Comparison of ENCODE assay signal across 1 cellular context in the genomic region with DNA sequence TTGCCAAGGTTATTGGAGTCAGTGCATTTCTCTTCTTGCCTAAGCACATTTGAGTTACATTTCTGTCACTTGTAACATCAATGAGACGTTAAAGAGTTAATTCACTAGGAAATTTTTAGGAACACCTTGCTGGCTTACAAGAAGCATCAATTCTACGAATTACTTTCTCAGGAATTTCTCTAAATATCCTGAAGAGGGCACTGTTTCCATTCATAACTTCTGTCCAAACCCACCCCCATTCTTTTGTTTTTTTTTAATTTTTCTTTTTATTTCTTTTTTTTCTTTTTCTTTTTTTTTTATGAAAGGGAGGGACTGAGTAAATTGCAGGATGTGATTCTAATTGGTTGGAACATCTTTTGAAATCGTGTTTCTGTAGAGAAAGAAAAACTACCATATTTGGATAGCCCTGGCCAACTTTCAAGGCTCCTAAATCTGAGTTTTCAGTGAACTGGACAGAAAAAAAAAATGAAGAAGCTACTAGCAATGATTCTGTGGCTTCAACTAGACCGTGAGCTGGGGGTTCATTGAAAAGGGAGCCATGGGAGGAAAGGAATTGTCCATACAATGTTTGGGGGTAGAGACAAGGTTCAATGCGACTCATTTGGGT.
TF ChIP-seq lines count a peak whose summit lies in the region.

No MANE protein-coding gene starts in this region.

TF ChIP-seq in liver, 16 proteins besides CTCF, POLR2A, EP300 and RAD21 (continued from another document):
- TF ChIP-seq, protein P1, sequence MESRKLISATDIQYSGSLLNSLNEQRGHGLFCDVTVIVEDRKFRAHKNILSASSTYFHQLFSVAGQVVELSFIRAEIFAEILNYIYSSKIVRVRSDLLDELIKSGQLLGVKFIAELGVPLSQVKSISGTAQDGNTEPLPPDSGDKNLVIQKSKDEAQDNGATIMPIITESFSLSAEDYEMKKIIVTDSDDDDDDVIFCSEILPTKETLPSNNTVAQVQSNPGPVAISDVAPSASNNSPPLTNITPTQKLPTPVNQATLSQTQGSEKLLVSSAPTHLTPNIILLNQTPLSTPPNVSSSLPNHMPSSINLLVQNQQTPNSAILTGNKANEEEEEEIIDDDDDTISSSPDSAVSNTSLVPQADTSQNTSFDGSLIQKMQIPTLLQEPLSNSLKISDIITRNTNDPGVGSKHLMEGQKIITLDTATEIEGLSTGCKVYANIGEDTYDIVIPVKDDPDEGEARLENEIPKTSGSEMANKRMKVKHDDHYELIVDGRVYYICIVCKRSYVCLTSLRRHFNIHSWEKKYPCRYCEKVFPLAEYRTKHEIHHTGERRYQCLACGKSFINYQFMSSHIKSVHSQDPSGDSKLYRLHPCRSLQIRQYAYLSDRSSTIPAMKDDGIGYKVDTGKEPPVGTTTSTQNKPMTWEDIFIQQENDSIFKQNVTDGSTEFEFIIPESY (IDR thresholded peaks at IDR 0.05) = no peak
TF ChIP-seq in liver: peak in this region for 0.
